In genomic region chr3:71302604-71303003, GRCh38 we compare ENCODE assay signal across 15 cellular contexts.
A peak's percentile ranks its signal among the peaks of the same experiment; 100 is the strongest.
DNase-seq lines count a peak whose midpoint lies in the region; ATAC-seq and TF ChIP-seq lines count a peak whose summit lies in the region.
"Had no signal": no experiment of that assay in that cellular context is flagged by ENCODE, and none has a peak within 500 bp of the region (broad histone marks: within the 10 kb centered on the region; RNA-seq: fewer than 3 reads in every experiment).

No MANE protein-coding gene starts in this region.

- no peaks in the 10 kb centered on the region for H3K27me3 ChIP-seq in A673 (replicated peaks; ENCODE audit: insufficient read depth, low read depth, low read length, poor library complexity)
- no peaks in the 10 kb centered on the region for H3K27me3 ChIP-seq in Caco-2 (replicated peaks; ENCODE audit: control insufficient read depth, insufficient read depth, low read length)
- H3K27me3 ChIP-seq: foreskin keratinocyte had no signal

- CTCF ChIA-PET in A673 (lab: Charles Lee) (no interaction called here), Caco-2 (lab: Charles Lee) (no interaction called here)

- DNase-seq in A673 (ENCODE audit: low spot score) (no peak), Caco-2 (no peak), naive B cell (no peak), NK-92 (lab: John Stamatoyannopoulos, UW; ENCODE audit: unreplicated experiment) (no peak), AG20443 (ENCODE audit: low spot score) (no peak), pons (ENCODE audit: low spot score) (no peak)
- no peak for DNase-seq in activated naive CD8-positive, alpha-beta T cell treated with anti-CD3 and anti-CD28 coated beads, Interleukin-2, amount 10 ng/mL, durations not matched to agents 7 days and 5 days
- DNase-seq: AML-193, DND-41, foreskin keratinocyte, NCI-H2081 treated with DMSO at 0.1 percent for 48 hours, NCI-H526 treated with DMSO at 0.1 percent for 48 hours, occipital lobe had no signal

- H3K9me3 ChIP-seq in A673 (ENCODE audit: low read depth, low read length, poor library complexity, severe bottlenecking): no peaks in the 10 kb centered on the region
- H3K9me3 ChIP-seq in Caco-2: no peaks in the 10 kb centered on the region

- peak overlapping the region; percentile 7 for H3K4me3 ChIP-seq in A673 (ENCODE audit: low read depth, low read length, poor library complexity, severe bottlenecking)
- no peak overlapping the region for H3K4me3 ChIP-seq in Caco-2 (ENCODE audit: low read depth, low read length)

- peaks cover 42% of the 10 kb centered on the region for H3K4me1 ChIP-seq in A673 (ENCODE audit: insufficient read depth, low read length, poor library complexity, severe bottlenecking)
- H3K4me1 ChIP-seq in Caco-2: peaks cover 26% of the 10 kb centered on the region
- H3K4me1 ChIP-seq: foreskin keratinocyte had no signal

- peaks cover 36% of the 10 kb centered on the region for H3K4me1 Mint-ChIP-seq in Caco-2 (ENCODE audit: low read depth, unreplicated experiment)
- peaks cover 53% of the 10 kb centered on the region for H3K4me1 Mint-ChIP-seq in activated naive CD8-positive, alpha-beta T cell treated with anti-CD3 and anti-CD28 coated beads, Interleukin-2, amount 10 ng/mL, durations not matched to agents 7 days and 5 days
- H3K4me1 Mint-ChIP-seq in naive B cell: peaks cover 48 to 84% (median 78%) of the 10 kb centered on the region in 3 donors

- H3K36me3 Mint-ChIP-seq in Caco-2 (ENCODE audit: insufficient read depth, unreplicated experiment) (peaks cover 12% of the 10 kb centered on the region), naive B cell (peaks cover 0 to 15% of the 10 kb centered on the region in 2 donors)
- peaks cover 10% of the 10 kb centered on the region for H3K36me3 Mint-ChIP-seq in activated naive CD8-positive, alpha-beta T cell treated with anti-CD3 and anti-CD28 coated beads, Interleukin-2, amount 10 ng/mL, durations not matched to agents 7 days and 5 days
- H3K36me3 Mint-ChIP-seq: stimulated activated effector memory CD8-positive, alpha-beta T cell treated with anti-CD3 and anti-CD28 coated beads, Interleukin-12 subunit alpha, Interleukin-12 subunit beta, amount 100 ng/mL, for 72 hours had no signal

- H3K36me3 ChIP-seq in A673 (ENCODE audit: insufficient read depth, low read length, poor library complexity, severe bottlenecking) (no peaks in the 10 kb centered on the region), Caco-2 (ENCODE audit: control insufficient read depth, insufficient read depth, low read length) (no peaks in the 10 kb centered on the region)

- H3K9me3 Mint-ChIP-seq in Caco-2 (ENCODE audit: unreplicated experiment) (no peaks in the 10 kb centered on the region), naive B cell (no peaks in the 10 kb centered on the region)
- no peaks in the 10 kb centered on the region for H3K9me3 Mint-ChIP-seq in activated naive CD8-positive, alpha-beta T cell treated with anti-CD3 and anti-CD28 coated beads, Interleukin-2, amount 10 ng/mL, durations not matched to agents 7 days and 5 days
- H3K9me3 Mint-ChIP-seq: stimulated activated effector memory CD8-positive, alpha-beta T cell treated with anti-CD3 and anti-CD28 coated beads, Interleukin-12 subunit alpha, Interleukin-12 subunit beta, amount 100 ng/mL, for 72 hours had no signal

- BruUV-seq in A673 (replicated peaks; lab: Mats Ljungman, UMichigan) (no TSS peak), Caco-2 (replicated peaks; lab: Mats Ljungman, UMichigan) (no TSS peak)

- no peak overlapping the region for H3K27ac ChIP-seq in A673 (ENCODE audit: low read depth, low read length, poor library complexity, severe bottlenecking)
- H3K27ac ChIP-seq: foreskin keratinocyte had no signal

- intact Hi-C loops in A673 (cut with micrococcal nuclease; ENCODE audit: unreplicated experiment): loop anchor here (10.0 kb wide), 1 partner anchor 748 kb away; no protein-coding TSS in a partner anchor
- intact Hi-C loops in Caco-2 (cut with micrococcal nuclease; ENCODE audit: unreplicated experiment): loop anchor here (5.0 kb wide), 1 partner anchor 235 kb away; no protein-coding TSS in a partner anchor

- TF ChIP-seq CTCF in A673 (conservative IDR thresholded peaks at IDR 0.05; ENCODE audit: low read depth, low read length) (no peak), Caco-2 (IDR thresholded peaks at IDR 0.05; ENCODE audit: insufficient read depth in 1 of 2, low read depth in 1 of 2, low read length in 1 of 2, severe bottlenecking in 1 of 2, unreplicated experiment in 1 of 2) (no peak)

- POLR2A ChIA-PET in A673 (lab: Charles Lee; ENCODE audit: low non-redundant PET) (no interaction called here), Caco-2 (lab: Charles Lee) (no interaction called here)
- POLR2A ChIA-PET in activated naive CD8-positive, alpha-beta T cell treated with anti-CD3 and anti-CD28 coated beads, Interleukin-2, amount 10 ng/mL, durations not matched to agents 7 days and 5 days (lab: Charles Lee): interaction anchor here (0.7 to 2.2 kb wide), 5 partner anchors 172 to 422 kb away, joined by 3 to 7 read pairs (median 5); partner anchors contain the start of gene EIF4E3

- H3K27me3 Mint-ChIP-seq in Caco-2 (ENCODE audit: insufficient read depth, unreplicated experiment) (no peaks in the 10 kb centered on the region), naive B cell (no peaks in the 10 kb centered on the region)
- H3K27me3 Mint-ChIP-seq in activated naive CD8-positive, alpha-beta T cell treated with anti-CD3 and anti-CD28 coated beads, Interleukin-2, amount 10 ng/mL, durations not matched to agents 7 days and 5 days: no peaks in the 10 kb centered on the region

- H3K4me3 Mint-ChIP-seq in Caco-2 (ENCODE audit: unreplicated experiment) (peak overlapping the region; percentile 12), naive B cell (peak overlapping the region; percentile 87 to 99 (median 95))
- H3K4me3 Mint-ChIP-seq in activated naive CD8-positive, alpha-beta T cell treated with anti-CD3 and anti-CD28 coated beads, Interleukin-2, amount 10 ng/mL, durations not matched to agents 7 days and 5 days: peak overlapping the region; percentile 90

- H3K27ac Mint-ChIP-seq in Caco-2 (ENCODE audit: unreplicated experiment) (no peak overlapping the region), naive B cell (peak overlapping the region in 5 of 6 donors; percentile 69 to 97 (median 95))
- H3K27ac Mint-ChIP-seq in activated naive CD8-positive, alpha-beta T cell treated with anti-CD3 and anti-CD28 coated beads, Interleukin-2, amount 10 ng/mL, durations not matched to agents 7 days and 5 days: peak overlapping the region; percentile 97
- H3K27ac Mint-ChIP-seq: stimulated activated effector memory CD8-positive, alpha-beta T cell treated with anti-CD3 and anti-CD28 coated beads, Interleukin-12 subunit alpha, Interleukin-12 subunit beta, amount 100 ng/mL, for 72 hours had no signal

- peak; percentile 9 for ATAC-seq in activated naive CD8-positive, alpha-beta T cell treated with anti-CD3 and anti-CD28 coated beads, Interleukin-2, amount 10 ng/mL, durations not matched to agents 7 days and 5 days (ENCODE audit: low read depth)
- ATAC-seq in naive B cell (ENCODE audit: low read depth in 2 of 2) (no peak), GM18873 (IDR thresholded peaks at IDR 0.05; ENCODE audit: low FRiP score, unreplicated experiment) (no peak)
- ATAC-seq: foreskin keratinocyte; stimulated activated effector memory CD8-positive, alpha-beta T cell treated with anti-CD3 and anti-CD28 coated beads, Interleukin-12 subunit alpha, Interleukin-12 subunit beta, amount 100 ng/mL, for 72 hours had no signal

Comparison
In these comparisons a context has a peak if more than half of its experiments do, and no peak if none do; other contexts are left out.
1. H3K4me3 Mint-ChIP-seq: peak in every context shown above with its lines; median percentile 95 in naive B cell; 90 in activated naive CD8-positive, alpha-beta T cell treated with anti-CD3 and anti-CD28 coated beads, Interleukin-2, amount 10 ng/mL, durations not matched to agents 7 days and 5 days; 12 in Caco-2.